ENCODE assay signal across 8 cellular contexts in the genomic region with DNA sequence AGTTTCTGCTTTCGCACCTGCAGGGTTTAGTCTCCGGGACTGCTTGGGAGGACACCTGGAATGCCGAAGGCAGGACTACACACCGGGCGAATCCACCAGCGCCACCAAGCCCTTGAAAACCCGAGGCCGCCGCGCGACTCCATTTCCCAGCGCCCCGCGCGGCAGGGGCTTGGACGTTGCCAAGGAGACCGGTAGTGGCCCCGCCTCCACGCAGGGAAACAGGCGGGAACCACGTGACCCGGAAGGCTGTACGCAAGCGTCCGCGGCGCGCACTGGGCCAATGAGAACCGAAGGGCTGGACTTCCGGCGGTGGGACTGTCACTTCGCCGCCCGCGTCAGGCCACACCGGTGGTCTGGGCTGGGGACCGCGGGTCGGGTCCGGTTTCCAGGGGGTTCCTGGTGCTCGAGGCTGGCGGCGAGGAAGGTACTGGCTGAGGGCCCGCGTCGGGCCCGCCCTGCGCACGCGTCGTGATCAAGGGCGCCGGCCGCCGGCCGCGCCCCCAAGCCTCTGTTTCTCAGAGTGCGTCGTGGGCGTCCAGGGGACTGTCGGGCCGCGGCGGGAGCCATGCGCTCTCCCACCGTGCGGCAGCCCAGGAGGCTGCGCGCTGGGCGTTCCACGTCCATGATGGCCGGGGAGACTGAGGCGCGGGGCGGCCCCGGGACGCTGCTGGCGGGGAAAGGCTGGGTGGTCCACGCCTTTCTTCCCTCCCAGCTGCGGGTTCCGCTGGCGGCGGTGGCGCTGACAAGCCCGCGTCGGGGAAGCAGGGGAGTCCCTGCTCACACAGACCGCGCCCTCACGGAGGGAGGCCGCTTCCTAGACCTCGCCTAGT. TPM values are rescaled to one million over a fixed set of nuclear protein-coding genes. Genes with fewer than 3 reads are reported as not detected.
A peak's percentile ranks its signal among the peaks of the same experiment; 100 is the strongest.
DNase-seq lines count a peak whose midpoint lies in the region; ATAC-seq and TF ChIP-seq lines count a peak whose summit lies in the region.

Gene ZNF324, plus strand, starts transcription at position 321 of the 830 bp plus-strand sequence. CDS start 2,106 bp downstream, outside the sequence.

- H3K4me1 Mint-ChIP-seq in T-helper 1 cell treated with Interleukin-12 subunit alpha and Interleukin-12 subunit beta and Interleukin-4 antibody, amounts not matched to agents 30 μg/mL and 1 μg/mL, for 36 hours (ENCODE audit: low read depth) = peaks cover 20% of the 10 kb centered on the region

- peak within 1 kb of the TSS; percentile 80 for H3K27ac Mint-ChIP-seq in T-helper 1 cell treated with Interleukin-12 subunit alpha and Interleukin-12 subunit beta and Interleukin-4 antibody, amounts not matched to agents 30 μg/mL and 1 μg/mL, for 36 hours

- DNase-seq in GM13977 (ENCODE audit: low spot score) (peak; percentile 99), NCI-H1694 (lab: John Stamatoyannopoulos, UW) (peak; percentile 92), amniotic stem cell (lab: John Stamatoyannopoulos, UW) (peak; percentile 98), left ventricle myocardium inferior (peak; percentile 99), psoas muscle (peak; percentile 99), uterus (peak; percentile 97)

- peaks cover 4% of the 10 kb centered on the region for H3K27me3 Mint-ChIP-seq in T-helper 1 cell treated with Interleukin-12 subunit alpha and Interleukin-12 subunit beta and Interleukin-4 antibody, amounts not matched to agents 30 μg/mL and 1 μg/mL, for 36 hours (ENCODE audit: low read depth)

- ATAC-seq in HG02884 (IDR thresholded peaks at IDR 0.05; ENCODE audit: unreplicated experiment) (peak; percentile 90), psoas muscle (peak; percentile 99 to 100 (median 99))

- intact Hi-C loops in left ventricle myocardium inferior (cut with micrococcal nuclease) = no loop called here
- intact Hi-C loops in psoas muscle (cut with DNase I) = no loop called here
- intact Hi-C loops in uterus (cut with DNase I; ENCODE audit: low total_unique reads) = no loop called here

- H3K27ac ChIP-seq in left ventricle myocardium inferior (replicated peaks) (peak within 1 kb of the TSS; percentile 83), psoas muscle (peak within 1 kb of the TSS; percentile 88), uterus (peak within 1 kb of the TSS; percentile 47 to 74)

- H3K4me3 ChIP-seq in left ventricle myocardium inferior (peak within 1 kb of the TSS; percentile 92), psoas muscle (peak within 1 kb of the TSS; percentile 86), uterus (peak within 1 kb of the TSS; percentile 97)

- H3K9me3 ChIP-seq in left ventricle myocardium inferior (replicated peaks) (no peaks in the 10 kb centered on the region), psoas muscle (no peaks in the 10 kb centered on the region), uterus (no peaks in the 10 kb centered on the region)

- no peaks in the 10 kb centered on the region for H3K9me3 Mint-ChIP-seq in T-helper 1 cell treated with Interleukin-12 subunit alpha and Interleukin-12 subunit beta and Interleukin-4 antibody, amounts not matched to agents 30 μg/mL and 1 μg/mL, for 36 hours

- H3K27me3 ChIP-seq in left ventricle myocardium inferior (ENCODE audit: low read depth) (no peaks in the 10 kb centered on the region), psoas muscle (ENCODE audit: insufficient read depth in 3 of 3, low read length in 2 of 3) (no peaks in the 10 kb centered on the region), uterus (no peaks in the 10 kb centered on the region)

- 0% methylated on average over 63 to 92 of the region's 92 CpGs for WGBS in psoas muscle, 3 donors

- in situ Hi-C loops in GM13977 (cut with MboI; ENCODE audit: low pct_unique_long_range_greater_than_20kb, low sequenced_read_pairs, unreplicated experiment) = no loop called here

- TF ChIP-seq POLR2A in uterus (IDR thresholded peaks at IDR 0.05) = peak; percentile 7 to 62

- TF ChIP-seq CTCF in GM13977 (IDR thresholded peaks at IDR 0.05; ENCODE audit: extremely low read depth, insufficient read depth, missing control alignments) = no peak
- TF ChIP-seq CTCF in left ventricle myocardium inferior (IDR thresholded peaks at IDR 0.05; ENCODE audit: borderline replicate concordance) = no peak
- TF ChIP-seq CTCF in psoas muscle (IDR thresholded peaks at IDR 0.05) = no peak
- TF ChIP-seq CTCF in uterus (IDR thresholded peaks at IDR 0.05) = peak in 1 of 4 experiments; percentile 10

- H3K36me3 ChIP-seq in left ventricle myocardium inferior (peaks cover 26% of the 10 kb centered on the region), psoas muscle (ENCODE audit: insufficient read depth in 1 of 2, low read depth in 1 of 2) (peaks cover 0 to 28% of the 10 kb centered on the region in 2 donors), uterus (no peaks in the 10 kb centered on the region)

- peaks cover 8% of the 10 kb centered on the region for H3K36me3 Mint-ChIP-seq in T-helper 1 cell treated with Interleukin-12 subunit alpha and Interleukin-12 subunit beta and Interleukin-4 antibody, amounts not matched to agents 30 μg/mL and 1 μg/mL, for 36 hours (ENCODE audit: low read depth)

- peak within 1 kb of the TSS; percentile 84 for H3K4me3 Mint-ChIP-seq in T-helper 1 cell treated with Interleukin-12 subunit alpha and Interleukin-12 subunit beta and Interleukin-4 antibody, amounts not matched to agents 30 μg/mL and 1 μg/mL, for 36 hours

- H3K4me1 ChIP-seq in left ventricle myocardium inferior (peaks cover 28% of the 10 kb centered on the region), psoas muscle (peaks cover 10% of the 10 kb centered on the region), uterus (peaks cover 0 to 6% of the 10 kb centered on the region in 2 donors)

RNA-seq across cellular contexts. Expression of gene ZNF324, which starts in this region (rescaled TPM):
- 5.3 TPM for total RNA-seq in left ventricle myocardium inferior
- total RNA-seq in psoas muscle = 1 to 10 TPM; 3.5 to 7.2 (median 4.8) TPM
- 1 to 10 TPM; 2.1 to 6.4 (median 3.1) TPM for polyA plus RNA-seq in psoas muscle
- 10 to 100 TPM in 3 of 4 donors, 1 to 10 TPM in 1; 2.9 to 75.1 (median 27.1) TPM for total RNA-seq in uterus

Comparison
In these comparisons a context has a peak if more than half of its experiments do, and no peak if none do; other contexts are left out.
1. Peak in every context shown above with its lines: DNase-seq, ATAC-seq, H3K4me3 ChIP-seq and H3K27ac ChIP-seq.